ENCODE assay signal across 29 cellular contexts in genomic region chr1:150288382-150288781, GRCh38. TPM values are rescaled to one million over a fixed set of nuclear protein-coding genes. Genes with fewer than 3 reads are reported as not detected.
"Had no signal": no experiment of that assay in that cellular context is flagged by ENCODE, and none has a peak within 500 bp of the region (broad histone marks: within the 10 kb centered on the region; RNA-seq: fewer than 3 reads in every experiment).

No MANE protein-coding gene starts in this region.

- H3K27ac ChIP-seq: stomach, suprapubic skin, testis, thoracic aorta, tibial artery, tibial nerve, transverse colon, upper lobe of left lung, upper lobe of right lung, uterus, vagina had no signal

- H3K36me3 ChIP-seq: transverse colon, upper lobe of right lung, uterus had no signal

- H3K36me3 Mint-ChIP-seq: stimulated activated memory B cell treated with anti-CD40 and anti-IgM and Interleukin-4, amounts not matched to agents 10 μg/mL and 1 μg/mL and 100 μg/mL, for 72 hours; stimulated activated naive B cell treated with anti-CD40 and anti-IgM and Interleukin-4, amounts not matched to agents 10 μg/mL and 1 μg/mL and 100 μg/mL, for 72 hours; type B pancreatic cell had no signal

- H3K27me3 ChIP-seq: stomach, suprapubic skin, testis, tibial artery, tibial nerve, transverse colon, upper lobe of left lung, upper lobe of right lung, uterus, vagina had no signal

- H3K9me3 Mint-ChIP-seq: stimulated activated effector memory CD8-positive, alpha-beta T cell treated with anti-CD3 and anti-CD28 coated beads, Interleukin-12 subunit alpha, Interleukin-12 subunit beta, amount 100 ng/mL, for 72 hours; stimulated activated memory B cell treated with anti-CD40 and anti-IgM and Interleukin-4, amounts not matched to agents 10 μg/mL and 1 μg/mL and 100 μg/mL, for 72 hours; stimulated activated naive B cell treated with anti-CD40 and anti-IgM and Interleukin-4, amounts not matched to agents 10 μg/mL and 1 μg/mL and 100 μg/mL, for 72 hours; stimulated activated naive CD8-positive, alpha-beta T cell treated with anti-CD3 and anti-CD28 coated beads, Interleukin-15, amount 100 ng/mL, for 72 hours; stimulated activated naive CD8-positive, alpha-beta T cell treated with anti-CD3 and anti-CD28 coated beads, Interleukin-15, Interleukin-2, amounts not matched to agents 100 ng/mL and 50 ng/mL, for 24 hours; type B pancreatic cell had no signal

- FAIRE-seq: urothelium cell line had no signal

- DNase-seq: stimulated activated CD4-positive, alpha-beta T cell treated with anti-CD3 and anti-CD28 coated beads, Interleukin-2, amount 100 ng/mL, for 48 hours; stimulated activated CD4-positive, alpha-beta T cell treated with anti-CD3 and anti-CD28 coated beads, Interleukin-4, amount 100 ng/mL, for 1 hour; stimulated activated CD4-positive, alpha-beta T cell treated with anti-CD3 and anti-CD28 coated beads, Interleukin-4, amount 100 ng/mL, for 24 hours; stimulated activated CD4-positive, alpha-beta T cell treated with anti-CD3 and anti-CD28 coated beads, Interleukin-4, amount 100 ng/mL, for 4 hours; stimulated activated CD8-positive, alpha-beta memory T cell treated with anti-CD3 and anti-CD28 coated beads, Interleukin-4, amount 100 ng/mL, for 48 hours; stimulated activated naive B cell treated with anti-CD40 and anti-IgM and Interleukin-4, amounts not matched to agents 10 μg/mL and 1 μg/mL and 100 μg/mL, for 72 hours; stimulated activated naive CD4-positive, alpha-beta T cell; stimulated activated naive CD4-positive, alpha-beta T cell treated with Interleukin-2 at 50 U/mL for 16 hours; stimulated activated naive CD8-positive, alpha-beta T cell treated with anti-CD3 and anti-CD28 coated beads, Interleukin-15, amount 100 ng/mL, for 72 hours; stimulated activated naive CD8-positive, alpha-beta T cell treated with anti-CD3 and anti-CD28 coated beads, Interleukin-15, Interleukin-2, amounts not matched to agents 100 U/mL and 50 U/mL, for 24 hours; stomach; substantia nigra; testis; tibial artery; transverse colon; trophoblast cell; upper lobe of left lung; upper lobe of right lung; uterus had no signal

- H3K9me3 ChIP-seq: stomach, suprapubic skin, testis, thoracic aorta, tibial artery, tibial nerve, transverse colon, upper lobe of left lung, upper lobe of right lung, uterus, vagina had no signal

- ATAC-seq: stimulated activated effector memory CD8-positive, alpha-beta T cell treated with anti-CD3 and anti-CD28 coated beads, Interleukin-12 subunit alpha, Interleukin-12 subunit beta, amount 100 ng/mL, for 72 hours; stimulated activated memory B cell treated with anti-CD40 and anti-IgM and Interleukin-4, amounts not matched to agents 10 μg/mL and 1 μg/mL and 100 μg/mL, for 72 hours; stimulated activated naive B cell treated with anti-CD40 and anti-IgM and Interleukin-4, amounts not matched to agents 10 μg/mL and 1 μg/mL and 100 μg/mL, for 72 hours; stimulated activated naive CD8-positive, alpha-beta T cell treated with anti-CD3 and anti-CD28 coated beads, Interleukin-15, amount 100 ng/mL, for 72 hours; stimulated activated naive CD8-positive, alpha-beta T cell treated with anti-CD3 and anti-CD28 coated beads, Interleukin-15, Interleukin-2, amounts not matched to agents 100 U/mL and 50 U/mL, for 24 hours; upper lobe of right lung had no signal

- H3K4me1 ChIP-seq: upper lobe of right lung had no signal

- H3K4me3 Mint-ChIP-seq: stimulated activated effector memory CD8-positive, alpha-beta T cell treated with anti-CD3 and anti-CD28 coated beads, Interleukin-12 subunit alpha, Interleukin-12 subunit beta, amount 100 ng/mL, for 72 hours; stimulated activated memory B cell treated with anti-CD40 and anti-IgM and Interleukin-4, amounts not matched to agents 10 μg/mL and 1 μg/mL and 100 μg/mL, for 72 hours; stimulated activated naive B cell treated with anti-CD40 and anti-IgM and Interleukin-4, amounts not matched to agents 10 μg/mL and 1 μg/mL and 100 μg/mL, for 72 hours; stimulated activated naive CD8-positive, alpha-beta T cell treated with anti-CD3 and anti-CD28 coated beads, Interleukin-15, amount 100 ng/mL, for 72 hours; stimulated activated naive CD8-positive, alpha-beta T cell treated with anti-CD3 and anti-CD28 coated beads, Interleukin-15, Interleukin-2, amounts not matched to agents 100 ng/mL and 50 ng/mL, for 24 hours; type B pancreatic cell had no signal

- H3K27me3 Mint-ChIP-seq: stimulated activated memory B cell treated with anti-CD40 and anti-IgM and Interleukin-4, amounts not matched to agents 10 μg/mL and 1 μg/mL and 100 μg/mL, for 72 hours; stimulated activated naive CD8-positive, alpha-beta T cell treated with anti-CD3 and anti-CD28 coated beads, Interleukin-15, amount 100 ng/mL, for 72 hours; stimulated activated naive CD8-positive, alpha-beta T cell treated with anti-CD3 and anti-CD28 coated beads, Interleukin-15, Interleukin-2, amounts not matched to agents 100 ng/mL and 50 ng/mL, for 24 hours; type B pancreatic cell had no signal

- H3K27ac Mint-ChIP-seq: stimulated activated effector memory CD8-positive, alpha-beta T cell treated with anti-CD3 and anti-CD28 coated beads, Interleukin-12 subunit alpha, Interleukin-12 subunit beta, amount 100 ng/mL, for 72 hours; stimulated activated memory B cell treated with anti-CD40 and anti-IgM and Interleukin-4, amounts not matched to agents 10 μg/mL and 1 μg/mL and 100 μg/mL, for 72 hours; stimulated activated naive B cell treated with anti-CD40 and anti-IgM and Interleukin-4, amounts not matched to agents 10 μg/mL and 1 μg/mL and 100 μg/mL, for 72 hours; stimulated activated naive CD8-positive, alpha-beta T cell treated with anti-CD3 and anti-CD28 coated beads, Interleukin-15, amount 100 ng/mL, for 72 hours; stimulated activated naive CD8-positive, alpha-beta T cell treated with anti-CD3 and anti-CD28 coated beads, Interleukin-15, Interleukin-2, amounts not matched to agents 100 ng/mL and 50 ng/mL, for 24 hours; type B pancreatic cell had no signal

- H3K4me3 ChIP-seq: stomach, suprapubic skin, testis, thoracic aorta, tibial artery, tibial nerve, transverse colon, upper lobe of left lung, upper lobe of right lung, uterus, vagina had no signal

RNA-seq across cellular contexts. Expression of gene CA14, which starts 30.8 kb away (rescaled TPM):
- total RNA-seq: subcutaneous adipose tissue, thoracic aorta, vagina had no signal
